ENCODE assay signal across 1 cellular context in the genomic region with DNA sequence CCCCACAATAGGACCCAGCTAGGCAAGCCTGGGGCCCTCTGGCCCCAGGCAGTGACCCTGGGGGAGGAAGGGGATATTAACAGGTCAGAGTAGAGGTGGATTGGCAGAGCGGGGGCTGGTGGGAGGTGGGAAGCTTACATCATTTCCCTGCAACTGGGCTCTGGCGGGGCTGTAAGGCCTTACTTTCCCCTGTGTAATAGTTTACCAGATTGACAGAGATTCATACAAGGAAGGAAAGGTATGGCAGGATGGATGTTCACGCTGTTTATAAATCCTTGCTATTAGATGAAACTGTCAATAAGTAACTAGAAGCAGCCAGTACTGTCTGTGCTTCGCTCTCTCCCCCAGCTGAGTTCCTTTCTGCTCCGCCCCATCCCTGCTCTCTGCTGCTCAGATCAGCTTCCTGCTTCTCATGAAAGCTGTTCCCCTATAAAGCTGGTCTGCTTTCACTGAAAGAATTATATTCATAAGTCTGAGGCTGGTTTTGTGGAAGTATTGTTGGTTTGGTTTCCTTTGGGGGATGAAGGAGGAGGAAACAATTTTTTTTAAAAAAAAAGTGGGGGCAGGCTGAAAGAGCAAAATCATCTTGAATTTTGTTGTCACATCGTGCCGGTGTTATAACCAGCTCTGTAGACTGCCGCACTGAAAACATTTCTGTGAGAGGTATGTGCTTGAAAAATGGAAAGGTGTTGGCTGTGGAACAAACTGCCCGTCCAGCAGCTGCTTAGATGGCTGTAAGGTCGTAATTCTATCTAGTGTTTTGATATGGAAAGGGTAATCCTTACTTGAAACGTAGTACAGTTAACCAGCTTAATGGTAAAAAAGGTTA.
TF ChIP-seq lines count a peak whose summit lies in the region.

No MANE protein-coding gene starts in this region.

TF ChIP-seq in HepG2, 621 proteins besides CTCF, POLR2A, EP300 and RAD21 (continued from another document and continues in another):
- TF ChIP-seq, protein P1, sequence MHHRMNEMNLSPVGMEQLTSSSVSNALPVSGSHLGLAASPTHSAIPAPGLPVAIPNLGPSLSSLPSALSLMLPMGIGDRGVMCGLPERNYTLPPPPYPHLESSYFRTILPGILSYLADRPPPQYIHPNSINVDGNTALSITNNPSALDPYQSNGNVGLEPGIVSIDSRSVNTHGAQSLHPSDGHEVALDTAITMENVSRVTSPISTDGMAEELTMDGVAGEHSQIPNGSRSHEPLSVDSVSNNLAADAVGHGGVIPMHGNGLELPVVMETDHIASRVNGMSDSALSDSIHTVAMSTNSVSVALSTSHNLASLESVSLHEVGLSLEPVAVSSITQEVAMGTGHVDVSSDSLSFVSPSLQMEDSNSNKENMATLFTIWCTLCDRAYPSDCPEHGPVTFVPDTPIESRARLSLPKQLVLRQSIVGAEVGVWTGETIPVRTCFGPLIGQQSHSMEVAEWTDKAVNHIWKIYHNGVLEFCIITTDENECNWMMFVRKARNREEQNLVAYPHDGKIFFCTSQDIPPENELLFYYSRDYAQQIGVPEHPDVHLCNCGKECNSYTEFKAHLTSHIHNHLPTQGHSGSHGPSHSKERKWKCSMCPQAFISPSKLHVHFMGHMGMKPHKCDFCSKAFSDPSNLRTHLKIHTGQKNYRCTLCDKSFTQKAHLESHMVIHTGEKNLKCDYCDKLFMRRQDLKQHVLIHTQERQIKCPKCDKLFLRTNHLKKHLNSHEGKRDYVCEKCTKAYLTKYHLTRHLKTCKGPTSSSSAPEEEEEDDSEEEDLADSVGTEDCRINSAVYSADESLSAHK (CRISPR knock-in tag; IDR thresholded peaks at IDR 0.05; ENCODE audit: borderline replicate concordance), result no peak
- TF ChIP-seq, protein P2, sequence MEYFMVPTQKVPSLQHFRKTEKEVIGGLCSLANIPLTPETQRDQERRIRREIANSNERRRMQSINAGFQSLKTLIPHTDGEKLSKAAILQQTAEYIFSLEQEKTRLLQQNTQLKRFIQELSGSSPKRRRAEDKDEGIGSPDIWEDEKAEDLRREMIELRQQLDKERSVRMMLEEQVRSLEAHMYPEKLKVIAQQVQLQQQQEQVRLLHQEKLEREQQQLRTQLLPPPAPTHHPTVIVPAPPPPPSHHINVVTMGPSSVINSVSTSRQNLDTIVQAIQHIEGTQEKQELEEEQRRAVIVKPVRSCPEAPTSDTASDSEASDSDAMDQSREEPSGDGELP (IDR thresholded peaks at IDR 0.05; ENCODE audit: borderline replicate concordance, low read depth), result peak; percentile 87
- 0 out of 2 replicates have a peak, but pooled peaks have one; percentile 11 for TF ChIP-seq CREM (IDR thresholded peaks at IDR 0.05)
- no peak for TF ChIP-seq CREM (CRISPR knock-in tag; IDR thresholded peaks at IDR 0.05)
- TF ChIP-seq SALL1 (CRISPR knock-in tag; IDR thresholded peaks at IDR 0.05), result peak; percentile 59
- TF ChIP-seq BCL6 (CRISPR knock-in tag; IDR thresholded peaks at IDR 0.05), result no peak
- TF ChIP-seq ZNF570 (CRISPR knock-in tag; IDR thresholded peaks at IDR 0.05; ENCODE audit: borderline replicate concordance), result no peak
- TF ChIP-seq ZNF879 (CRISPR knock-in tag; IDR thresholded peaks at IDR 0.05), result no peak
- TF ChIP-seq ZNF660 (CRISPR knock-in tag; IDR thresholded peaks at IDR 0.05; ENCODE audit: borderline replicate concordance, low read depth), result no peak
- TF ChIP-seq PPARG (CRISPR knock-in tag; conservative IDR thresholded peaks at IDR 0.05), result 0 out of 2 replicates have a peak, but pooled peaks have one; percentile 8
- TF ChIP-seq, protein P3, sequence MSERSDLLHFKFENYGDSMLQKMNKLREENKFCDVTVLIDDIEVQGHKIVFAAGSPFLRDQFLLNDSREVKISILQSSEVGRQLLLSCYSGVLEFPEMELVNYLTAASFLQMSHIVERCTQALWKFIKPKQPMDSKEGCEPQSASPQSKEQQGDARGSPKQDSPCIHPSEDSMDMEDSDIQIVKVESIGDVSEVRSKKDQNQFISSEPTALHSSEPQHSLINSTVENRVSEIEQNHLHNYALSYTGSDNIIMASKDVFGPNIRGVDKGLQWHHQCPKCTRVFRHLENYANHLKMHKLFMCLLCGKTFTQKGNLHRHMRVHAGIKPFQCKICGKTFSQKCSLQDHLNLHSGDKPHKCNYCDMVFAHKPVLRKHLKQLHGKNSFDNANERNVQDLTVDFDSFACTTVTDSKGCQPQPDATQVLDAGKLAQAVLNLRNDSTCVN (CRISPR knock-in tag; IDR thresholded peaks at IDR 0.05; ENCODE audit: borderline replicate concordance), result no peak
- no peak for TF ChIP-seq ZNF7 (CRISPR knock-in tag; IDR thresholded peaks at IDR 0.05)
- TF ChIP-seq TCF12 (IDR thresholded peaks at IDR 0.05), result no peak
- no peak for TF ChIP-seq TCF12 (CRISPR knock-in tag; IDR thresholded peaks at IDR 0.05)
- no peak for TF ChIP-seq ZNF335 (CRISPR knock-in tag; IDR thresholded peaks at IDR 0.05)
- peak; percentile 84; the same call in 1 of the 2 replicates for TF ChIP-seq KMT2B (CRISPR knock-in tag; IDR thresholded peaks at IDR 0.05)
- TF ChIP-seq NFYC (CRISPR knock-in tag; IDR thresholded peaks at IDR 0.05), result no peak
- TF ChIP-seq ZNF232 (CRISPR knock-in tag; IDR thresholded peaks at IDR 0.05; ENCODE audit: borderline replicate concordance), result no peak
- TF ChIP-seq, protein P4, sequence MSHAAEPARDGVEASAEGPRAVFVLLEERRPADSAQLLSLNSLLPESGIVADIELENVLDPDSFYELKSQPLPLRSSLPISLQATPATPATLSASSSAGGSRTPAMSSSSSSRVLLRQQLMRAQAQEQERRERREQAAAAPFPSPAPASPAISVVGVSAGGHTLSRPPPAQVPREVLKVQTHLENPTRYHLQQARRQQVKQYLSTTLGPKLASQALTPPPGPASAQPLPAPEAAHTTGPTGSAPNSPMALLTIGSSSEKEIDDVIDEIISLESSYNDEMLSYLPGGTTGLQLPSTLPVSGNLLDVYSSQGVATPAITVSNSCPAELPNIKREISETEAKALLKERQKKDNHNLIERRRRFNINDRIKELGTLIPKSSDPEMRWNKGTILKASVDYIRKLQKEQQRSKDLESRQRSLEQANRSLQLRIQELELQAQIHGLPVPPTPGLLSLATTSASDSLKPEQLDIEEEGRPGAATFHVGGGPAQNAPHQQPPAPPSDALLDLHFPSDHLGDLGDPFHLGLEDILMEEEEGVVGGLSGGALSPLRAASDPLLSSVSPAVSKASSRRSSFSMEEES (CRISPR knock-in tag; IDR thresholded peaks at IDR 0.05), result peak; percentile 41; the same call in 1 of the 2 replicates
- TF ChIP-seq RORA (CRISPR knock-in tag; IDR thresholded peaks at IDR 0.05), result no peak
- TF ChIP-seq ZNF296 (CRISPR knock-in tag; conservative IDR thresholded peaks at IDR 0.05), result no peak
- TF ChIP-seq, protein P5, sequence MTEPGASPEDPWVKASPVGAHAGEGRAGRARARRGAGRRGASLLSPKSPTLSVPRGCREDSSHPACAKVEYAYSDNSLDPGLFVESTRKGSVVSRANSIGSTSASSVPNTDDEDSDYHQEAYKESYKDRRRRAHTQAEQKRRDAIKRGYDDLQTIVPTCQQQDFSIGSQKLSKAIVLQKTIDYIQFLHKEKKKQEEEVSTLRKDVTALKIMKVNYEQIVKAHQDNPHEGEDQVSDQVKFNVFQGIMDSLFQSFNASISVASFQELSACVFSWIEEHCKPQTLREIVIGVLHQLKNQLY (CRISPR knock-in tag; IDR thresholded peaks at IDR 0.05), result no peak
- TF ChIP-seq, protein P6, sequence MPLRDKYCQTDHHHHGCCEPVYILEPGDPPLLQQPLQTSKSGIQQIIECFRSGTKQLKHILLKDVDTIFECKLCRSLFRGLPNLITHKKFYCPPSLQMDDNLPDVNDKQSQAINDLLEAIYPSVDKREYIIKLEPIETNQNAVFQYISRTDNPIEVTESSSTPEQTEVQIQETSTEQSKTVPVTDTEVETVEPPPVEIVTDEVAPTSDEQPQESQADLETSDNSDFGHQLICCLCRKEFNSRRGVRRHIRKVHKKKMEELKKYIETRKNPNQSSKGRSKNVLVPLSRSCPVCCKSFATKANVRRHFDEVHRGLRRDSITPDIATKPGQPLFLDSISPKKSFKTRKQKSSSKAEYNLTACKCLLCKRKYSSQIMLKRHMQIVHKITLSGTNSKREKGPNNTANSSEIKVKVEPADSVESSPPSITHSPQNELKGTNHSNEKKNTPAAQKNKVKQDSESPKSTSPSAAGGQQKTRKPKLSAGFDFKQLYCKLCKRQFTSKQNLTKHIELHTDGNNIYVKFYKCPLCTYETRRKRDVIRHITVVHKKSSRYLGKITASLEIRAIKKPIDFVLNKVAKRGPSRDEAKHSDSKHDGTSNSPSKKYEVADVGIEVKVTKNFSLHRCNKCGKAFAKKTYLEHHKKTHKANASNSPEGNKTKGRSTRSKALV (CRISPR knock-in tag; IDR thresholded peaks at IDR 0.05), result no peak
- TF ChIP-seq, protein P7, sequence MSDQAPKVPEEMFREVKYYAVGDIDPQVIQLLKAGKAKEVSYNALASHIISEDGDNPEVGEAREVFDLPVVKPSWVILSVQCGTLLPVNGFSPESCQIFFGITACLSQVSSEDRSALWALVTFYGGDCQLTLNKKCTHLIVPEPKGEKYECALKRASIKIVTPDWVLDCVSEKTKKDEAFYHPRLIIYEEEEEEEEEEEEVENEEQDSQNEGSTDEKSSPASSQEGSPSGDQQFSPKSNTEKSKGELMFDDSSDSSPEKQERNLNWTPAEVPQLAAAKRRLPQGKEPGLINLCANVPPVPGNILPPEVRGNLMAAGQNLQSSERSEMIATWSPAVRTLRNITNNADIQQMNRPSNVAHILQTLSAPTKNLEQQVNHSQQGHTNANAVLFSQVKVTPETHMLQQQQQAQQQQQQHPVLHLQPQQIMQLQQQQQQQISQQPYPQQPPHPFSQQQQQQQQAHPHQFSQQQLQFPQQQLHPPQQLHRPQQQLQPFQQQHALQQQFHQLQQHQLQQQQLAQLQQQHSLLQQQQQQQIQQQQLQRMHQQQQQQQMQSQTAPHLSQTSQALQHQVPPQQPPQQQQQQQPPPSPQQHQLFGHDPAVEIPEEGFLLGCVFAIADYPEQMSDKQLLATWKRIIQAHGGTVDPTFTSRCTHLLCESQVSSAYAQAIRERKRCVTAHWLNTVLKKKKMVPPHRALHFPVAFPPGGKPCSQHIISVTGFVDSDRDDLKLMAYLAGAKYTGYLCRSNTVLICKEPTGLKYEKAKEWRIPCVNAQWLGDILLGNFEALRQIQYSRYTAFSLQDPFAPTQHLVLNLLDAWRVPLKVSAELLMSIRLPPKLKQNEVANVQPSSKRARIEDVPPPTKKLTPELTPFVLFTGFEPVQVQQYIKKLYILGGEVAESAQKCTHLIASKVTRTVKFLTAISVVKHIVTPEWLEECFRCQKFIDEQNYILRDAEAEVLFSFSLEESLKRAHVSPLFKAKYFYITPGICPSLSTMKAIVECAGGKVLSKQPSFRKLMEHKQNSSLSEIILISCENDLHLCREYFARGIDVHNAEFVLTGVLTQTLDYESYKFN (CRISPR knock-in tag; conservative IDR thresholded peaks at IDR 0.05), result peak; percentile 59; the same call in 1 of the 2 replicates
- no peak for TF ChIP-seq KDM1A (CRISPR knock-in tag; IDR thresholded peaks at IDR 0.05)
- no peak for TF ChIP-seq ZNF563 (CRISPR knock-in tag; IDR thresholded peaks at IDR 0.05)
- 0 out of 2 replicates have a peak, but pooled peaks have one; percentile 73 for TF ChIP-seq NFKBIZ (CRISPR knock-in tag; IDR thresholded peaks at IDR 0.05)
- peak; percentile 57 for TF ChIP-seq ASH2L (IDR thresholded peaks at IDR 0.05; ENCODE audit: insufficient read length, low read depth, low read length)
- peak; percentile 54; the same call in 1 of the 2 replicates for TF ChIP-seq TGIF2 (CRISPR knock-in tag; IDR thresholded peaks at IDR 0.05)
- TF ChIP-seq ELF3 (CRISPR knock-in tag; IDR thresholded peaks at IDR 0.05), result peak; percentile 72
- peak; percentile 69; the same call in 1 of the 2 replicates for TF ChIP-seq KMT2A (CRISPR knock-in tag; IDR thresholded peaks at IDR 0.05)
- TF ChIP-seq TAF1 (CRISPR knock-in tag; IDR thresholded peaks at IDR 0.05), result no peak
- no peak for TF ChIP-seq ZNF34 (CRISPR knock-in tag; IDR thresholded peaks at IDR 0.05; ENCODE audit: borderline replicate concordance)
- TF ChIP-seq, protein P8, sequence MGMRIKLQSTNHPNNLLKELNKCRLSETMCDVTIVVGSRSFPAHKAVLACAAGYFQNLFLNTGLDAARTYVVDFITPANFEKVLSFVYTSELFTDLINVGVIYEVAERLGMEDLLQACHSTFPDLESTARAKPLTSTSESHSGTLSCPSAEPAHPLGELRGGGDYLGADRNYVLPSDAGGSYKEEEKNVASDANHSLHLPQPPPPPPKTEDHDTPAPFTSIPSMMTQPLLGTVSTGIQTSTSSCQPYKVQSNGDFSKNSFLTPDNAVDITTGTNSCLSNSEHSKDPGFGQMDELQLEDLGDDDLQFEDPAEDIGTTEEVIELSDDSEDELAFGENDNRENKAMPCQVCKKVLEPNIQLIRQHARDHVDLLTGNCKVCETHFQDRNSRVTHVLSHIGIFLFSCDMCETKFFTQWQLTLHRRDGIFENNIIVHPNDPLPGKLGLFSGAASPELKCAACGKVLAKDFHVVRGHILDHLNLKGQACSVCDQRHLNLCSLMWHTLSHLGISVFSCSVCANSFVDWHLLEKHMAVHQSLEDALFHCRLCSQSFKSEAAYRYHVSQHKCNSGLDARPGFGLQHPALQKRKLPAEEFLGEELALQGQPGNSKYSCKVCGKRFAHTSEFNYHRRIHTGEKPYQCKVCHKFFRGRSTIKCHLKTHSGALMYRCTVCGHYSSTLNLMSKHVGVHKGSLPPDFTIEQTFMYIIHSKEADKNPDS (CRISPR knock-in tag; IDR thresholded peaks at IDR 0.05), result no peak
- TF ChIP-seq BRD4 (CRISPR knock-in tag; IDR thresholded peaks at IDR 0.05), result no peak
- no peak for TF ChIP-seq ZNF615 (CRISPR knock-in tag; IDR thresholded peaks at IDR 0.05; ENCODE audit: borderline replicate concordance)
- peak; percentile 75 for TF ChIP-seq SAP130 (CRISPR knock-in tag; IDR thresholded peaks at IDR 0.05; ENCODE audit: low read depth)
- no peak for TF ChIP-seq EHMT2 (IDR thresholded peaks at IDR 0.05; ENCODE audit: borderline replicate concordance, low read depth, low read length)
- TF ChIP-seq, protein P9, sequence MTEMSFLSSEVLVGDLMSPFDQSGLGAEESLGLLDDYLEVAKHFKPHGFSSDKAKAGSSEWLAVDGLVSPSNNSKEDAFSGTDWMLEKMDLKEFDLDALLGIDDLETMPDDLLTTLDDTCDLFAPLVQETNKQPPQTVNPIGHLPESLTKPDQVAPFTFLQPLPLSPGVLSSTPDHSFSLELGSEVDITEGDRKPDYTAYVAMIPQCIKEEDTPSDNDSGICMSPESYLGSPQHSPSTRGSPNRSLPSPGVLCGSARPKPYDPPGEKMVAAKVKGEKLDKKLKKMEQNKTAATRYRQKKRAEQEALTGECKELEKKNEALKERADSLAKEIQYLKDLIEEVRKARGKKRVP (CRISPR knock-in tag; IDR thresholded peaks at IDR 0.05), result peak in 1 of 2 experiments; percentile 72; a peak in 1 of 4 replicates
- TF ChIP-seq, protein P10, sequence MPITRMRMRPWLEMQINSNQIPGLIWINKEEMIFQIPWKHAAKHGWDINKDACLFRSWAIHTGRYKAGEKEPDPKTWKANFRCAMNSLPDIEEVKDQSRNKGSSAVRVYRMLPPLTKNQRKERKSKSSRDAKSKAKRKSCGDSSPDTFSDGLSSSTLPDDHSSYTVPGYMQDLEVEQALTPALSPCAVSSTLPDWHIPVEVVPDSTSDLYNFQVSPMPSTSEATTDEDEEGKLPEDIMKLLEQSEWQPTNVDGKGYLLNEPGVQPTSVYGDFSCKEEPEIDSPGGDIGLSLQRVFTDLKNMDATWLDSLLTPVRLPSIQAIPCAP (CRISPR knock-in tag; IDR thresholded peaks at IDR 0.05; ENCODE audit: low read depth), result no peak
- no peak for TF ChIP-seq TAF15 (IDR thresholded peaks at IDR 0.05; ENCODE audit: low read depth, low read length, poor library complexity, severe bottlenecking)
- peak; percentile 28; the same call in 1 of the 2 replicates for TF ChIP-seq NR2F6 (IDR thresholded peaks at IDR 0.05)
- TF ChIP-seq NR2F6 (CRISPR knock-in tag; IDR thresholded peaks at IDR 0.05), result peak; percentile 55
